ENCODE assay signal across 1 cellular context in genomic region chr1:59556802-59557548, GRCh38.
A peak's percentile ranks its signal among the peaks of the same experiment; 100 is the strongest.
TF ChIP-seq lines count a peak whose summit lies in the region.

No MANE protein-coding gene starts in this region.

TF ChIP-seq in HepG2, 621 proteins besides CTCF, POLR2A, EP300 and RAD21 (continued from another document and continues in another):
- TF ChIP-seq ETS1 (CRISPR knock-in tag; IDR thresholded peaks at IDR 0.05) (no peak), SRSF4 (IDR thresholded peaks at IDR 0.05; ENCODE audit: low read depth, low read length, poor library complexity, severe bottlenecking) (no peak), KDM4B (CRISPR knock-in tag; IDR thresholded peaks at IDR 0.05) (peak; percentile 61; the same call in 1 of the 2 replicates), ZZZ3 (CRISPR knock-in tag; IDR thresholded peaks at IDR 0.05; ENCODE audit: borderline replicate concordance) (peak; percentile 10; the same call in 1 of the 2 replicates), ZNF510 (CRISPR knock-in tag; IDR thresholded peaks at IDR 0.05; ENCODE audit: low read depth) (no peak; the same call in 1 of the 2 replicates), ZFP37 (CRISPR knock-in tag; IDR thresholded peaks at IDR 0.05; ENCODE audit: borderline replicate concordance) (no peak), NPAS2 (CRISPR knock-in tag; IDR thresholded peaks at IDR 0.05; ENCODE audit: borderline replicate concordance) (no peak), KDM3A (CRISPR knock-in tag; IDR thresholded peaks at IDR 0.05; ENCODE audit: low read depth) (no peak), MED1 (CRISPR knock-in tag; IDR thresholded peaks at IDR 0.05) (peak; percentile 95), CEBPB (IDR thresholded peaks at IDR 0.05; ENCODE audit: borderline replicate concordance, low read depth, low read length) (peak; percentile 48; the same call in 1 of the 2 replicates), PHF21A (CRISPR knock-in tag; IDR thresholded peaks at IDR 0.05) (peak; percentile 98), HMGXB4 (CRISPR knock-in tag; IDR thresholded peaks at IDR 0.05; ENCODE audit: borderline replicate concordance in 1 of 2, low read depth in 1 of 2) (peak in 1 of 2 experiments; percentile 60; a peak in 2 of 4 replicates), ZNF646 (CRISPR knock-in tag; IDR thresholded peaks at IDR 0.05) (peak; percentile 51; the same call in 1 of the 2 replicates), MYPOP (CRISPR knock-in tag; IDR thresholded peaks at IDR 0.05) (peak; percentile 91; the same call in 1 of the 2 replicates), JUNB (CRISPR knock-in tag; IDR thresholded peaks at IDR 0.05; ENCODE audit: borderline replicate concordance) (peak; percentile 83; the same call in 1 of the 2 replicates), ZMYM4 (CRISPR knock-in tag; IDR thresholded peaks at IDR 0.05) (peak; percentile 90), CENPT (CRISPR knock-in tag; IDR thresholded peaks at IDR 0.05; ENCODE audit: low read depth) (no peak), GMEB1 (CRISPR knock-in tag; IDR thresholded peaks at IDR 0.05; ENCODE audit: borderline replicate concordance) (peak; percentile 40; the same call in 1 of the 2 replicates), TFDP2 (CRISPR knock-in tag; IDR thresholded peaks at IDR 0.05) (peak; percentile 93), ZNF703 (CRISPR knock-in tag; IDR thresholded peaks at IDR 0.05; ENCODE audit: borderline replicate concordance) (peak; percentile 76; the same call in 1 of the 2 replicates), ZNF3 (CRISPR knock-in tag; IDR thresholded peaks at IDR 0.05) (peak; percentile 24; the same call in 1 of the 2 replicates), ZMYM3 (CRISPR knock-in tag; IDR thresholded peaks at IDR 0.05) (peak; percentile 81), KAT8 (CRISPR knock-in tag; IDR thresholded peaks at IDR 0.05) (0 out of 2 replicates have a peak, but pooled peaks have one; percentile 33), PHF5A (CRISPR knock-in tag; IDR thresholded peaks at IDR 0.05; ENCODE audit: low read depth, unreplicated experiment) (peak; percentile 59), TEF (CRISPR knock-in tag; IDR thresholded peaks at IDR 0.05) (peak; percentile 87; the same call in 1 of the 2 replicates), ZBTB10 (CRISPR knock-in tag; IDR thresholded peaks at IDR 0.05; ENCODE audit: borderline replicate concordance) (no peak), ZNF737 (CRISPR knock-in tag; IDR thresholded peaks at IDR 0.05; ENCODE audit: borderline replicate concordance) (no peak), ZNF33B (CRISPR knock-in tag; IDR thresholded peaks at IDR 0.05) (no peak), ZNF749 (CRISPR knock-in tag; IDR thresholded peaks at IDR 0.05; ENCODE audit: borderline replicate concordance) (peak; percentile 73; the same call in 1 of the 2 replicates), ZNF709 (CRISPR knock-in tag; IDR thresholded peaks at IDR 0.05) (no peak; the same call in 1 of the 2 replicates), ZC3H4 (CRISPR knock-in tag; IDR thresholded peaks at IDR 0.05; ENCODE audit: borderline replicate concordance) (no peak), ZNF331 (CRISPR knock-in tag; IDR thresholded peaks at IDR 0.05) (peak; percentile 83), CHD4 (IDR thresholded peaks at IDR 0.05; ENCODE audit: borderline replicate concordance, low read length) (peak; percentile 55; the same call in 1 of the 2 replicates), SMC3 (IDR thresholded peaks at IDR 0.05; ENCODE audit: low read length) (no peak; the same call in 1 of the 2 replicates), ZNF503 (CRISPR knock-in tag; IDR thresholded peaks at IDR 0.05) (peak; percentile 95), HNF1B (CRISPR knock-in tag; IDR thresholded peaks at IDR 0.05) (peak; percentile 96), REL (CRISPR knock-in tag; conservative IDR thresholded peaks at IDR 0.05) (no peak; the same call in 1 of the 2 replicates), ZNF792 (CRISPR knock-in tag; IDR thresholded peaks at IDR 0.05) (peak; percentile 74; the same call in 1 of the 2 replicates)
